8 cellular contexts compared by ENCODE assay signal in the genomic region with DNA sequence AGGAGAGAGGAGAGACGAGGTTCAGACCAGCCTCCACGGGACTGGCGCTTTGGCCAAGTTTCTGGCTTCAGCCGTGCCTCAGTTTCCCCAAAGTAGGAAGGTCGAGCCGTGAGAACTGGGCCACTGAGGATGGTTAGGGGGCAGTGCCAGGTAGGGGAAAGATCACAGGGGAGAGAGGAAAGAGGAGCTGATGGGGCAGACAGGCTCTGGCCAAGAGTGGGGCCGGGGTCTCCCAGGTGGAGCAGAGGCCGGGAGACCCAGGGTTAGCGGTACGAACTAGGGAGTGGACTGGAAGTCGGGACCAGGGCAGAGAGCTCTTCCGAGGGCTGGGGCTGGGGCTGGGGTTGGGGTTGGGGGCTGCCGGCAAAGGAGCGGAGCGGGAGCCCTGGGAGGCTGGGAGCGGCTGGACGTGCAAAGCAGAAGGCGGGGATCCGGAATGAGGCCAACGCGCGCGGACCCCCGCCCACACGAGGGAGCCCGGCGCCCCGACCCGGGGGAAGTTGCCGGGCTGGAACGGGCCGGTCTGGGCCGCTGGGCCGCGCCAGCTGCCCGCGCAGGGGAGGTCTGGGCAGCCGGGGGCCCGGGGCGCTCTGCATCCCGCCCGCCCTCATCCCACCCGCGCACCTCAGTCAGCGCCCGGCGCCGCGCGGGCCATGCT. TPM values are rescaled to one million over a fixed set of nuclear protein-coding genes. Genes with fewer than 3 reads are reported as not detected.
DNase-seq lines count a peak whose midpoint lies in the region; ATAC-seq and TF ChIP-seq lines count a peak whose summit lies in the region.

No MANE protein-coding gene starts in this region.

- peak overlapping the region; percentile 98 for H3K4me3 Mint-ChIP-seq in activated naive CD8-positive, alpha-beta T cell

- peaks cover 6 to 16% (median 10%) of the 10 kb centered on the region in 11 experiments; a peak in 15 of 22 replicates for H3K36me3 ChIP-seq in BLaER1 treated with 17β-estradiol and CSF1 and Interleukin-3, amounts not matched to agents 10 nM and 100 nM
- no peaks in the 10 kb centered on the region for H3K36me3 ChIP-seq in stomach

- no peak for TF ChIP-seq EP300 in stomach (IDR thresholded peaks at IDR 0.05)

- H3K27me3 Mint-ChIP-seq in activated naive CD8-positive, alpha-beta T cell = no peaks in the 10 kb centered on the region

- intact Hi-C loops in stomach (cut with DNase I; ENCODE audit: low total_unique reads) = no loop called here

- H3K4me2 ChIP-seq in BLaER1 treated with 17β-estradiol and CSF1 and Interleukin-3, amounts not matched to agents 10 nM and 100 nM = peak overlapping the region; percentile 86 to 100 (median 98)

- H3K36me3 Mint-ChIP-seq in activated naive CD8-positive, alpha-beta T cell = peaks cover 2% of the 10 kb centered on the region

- H3K9ac ChIP-seq in BLaER1 treated with 17β-estradiol and CSF1 and Interleukin-3, amounts not matched to agents 10 nM and 100 nM = peak overlapping the region; percentile 78 to 95 (median 84)

- H4K20me1 ChIP-seq in BLaER1 treated with 17β-estradiol and CSF1 and Interleukin-3, amounts not matched to agents 10 nM and 100 nM = peaks cover 6 to 45% (median 25%) of the 10 kb centered on the region in 11 experiments; a peak in 18 of 22 replicates

- no peaks in the 10 kb centered on the region for H3K27me3 ChIP-seq in BLaER1 treated with 17β-estradiol and CSF1 and Interleukin-3, amounts not matched to agents 10 nM and 100 nM
- no peaks in the 10 kb centered on the region for H3K27me3 ChIP-seq in stomach

- no peak for TF ChIP-seq CTCF in stomach (IDR thresholded peaks at IDR 0.05)

- ATAC-seq in HG02571 (IDR thresholded peaks at IDR 0.05; ENCODE audit: unreplicated experiment) (peak; percentile 1), GM18867 (IDR thresholded peaks at IDR 0.05; ENCODE audit: unreplicated experiment) (no peak)

- peak overlapping the region; percentile 88 for H3K27ac Mint-ChIP-seq in activated naive CD8-positive, alpha-beta T cell

- H3K4me1 Mint-ChIP-seq in activated naive CD8-positive, alpha-beta T cell (ENCODE audit: low read depth) = peaks cover 40% of the 10 kb centered on the region

- H3K9me3 Mint-ChIP-seq in activated naive CD8-positive, alpha-beta T cell (ENCODE audit: low read depth) = no peaks in the 10 kb centered on the region

- 2 to 8% (median 4%) methylated on average over 10 to 44 of the region's 50 CpGs for WGBS in stomach, 5 donors

- H3K27ac ChIP-seq in BLaER1 treated with 17β-estradiol and CSF1 and Interleukin-3, amounts not matched to agents 10 nM and 100 nM = peak overlapping the region in 10 of 11 experiments; percentile 66 to 88 (median 80); a peak in 19 of 22 replicates
- H3K27ac ChIP-seq in stomach = peak overlapping the region; percentile 60 to 83 (median 67)

- DNase-seq in stomach (no peak), COLO829 (ENCODE audit: low spot score) (no peak), HuH-7 (ENCODE audit: low spot score) (no peak)

- no peak for TF ChIP-seq POLR2A in stomach (IDR thresholded peaks at IDR 0.05)

- no peaks in the 10 kb centered on the region for H3K9me3 ChIP-seq in BLaER1 treated with 17β-estradiol and CSF1 and Interleukin-3, amounts not matched to agents 10 nM and 100 nM (replicated peaks in 1 of 11)
- no peaks in the 10 kb centered on the region for H3K9me3 ChIP-seq in iPS-18c (ENCODE audit: control insufficient read depth, insufficient read depth, low read length)
- no peaks in the 10 kb centered on the region for H3K9me3 ChIP-seq in stomach

- H3K4me3 ChIP-seq in BLaER1 treated with 17β-estradiol and CSF1 and Interleukin-3, amounts not matched to agents 10 nM and 100 nM = peak overlapping the region; percentile 72 to 85 (median 79)
- H3K4me3 ChIP-seq in iPS-18c (ENCODE audit: insufficient read depth, low read depth, low read length) = peak overlapping the region; percentile 66
- H3K4me3 ChIP-seq in stomach = peak overlapping the region; percentile 77 to 88 (median 80)

- H3K4me1 ChIP-seq in BLaER1 treated with 17β-estradiol and CSF1 and Interleukin-3, amounts not matched to agents 10 nM and 100 nM = peaks cover 51 to 57% (median 54%) of the 10 kb centered on the region in 10 experiments
- H3K4me1 ChIP-seq in stomach = peaks cover 25 to 60% (median 44%) of the 10 kb centered on the region in 4 donors

RNA-seq across cellular contexts. Expression of gene ST3GAL2, which starts 0.4 kb away (rescaled TPM):
- 10 to 100 TPM in 4 of 5 donors, 1 to 10 TPM in 1; 7.7 to 51.3 (median 17.4) TPM for total RNA-seq in stomach
- 1 to 10 TPM; 2.6 to 5.9 (median 3.2) TPM for polyA plus RNA-seq in stomach

RNA-seq across cellular contexts. Expression of gene FCSK, which starts 15.9 kb away (rescaled TPM):
- total RNA-seq in stomach = 10 to 100 TPM in 4 of 5 donors, 1 to 10 TPM in 1; 5.8 to 92.7 (median 43.3) TPM
- polyA plus RNA-seq in stomach = 10 to 100 TPM in 1 of 3 donors, 1 to 10 TPM in 2; 7.7 to 11.8 (median 9.8) TPM
